In the genomic region with DNA sequence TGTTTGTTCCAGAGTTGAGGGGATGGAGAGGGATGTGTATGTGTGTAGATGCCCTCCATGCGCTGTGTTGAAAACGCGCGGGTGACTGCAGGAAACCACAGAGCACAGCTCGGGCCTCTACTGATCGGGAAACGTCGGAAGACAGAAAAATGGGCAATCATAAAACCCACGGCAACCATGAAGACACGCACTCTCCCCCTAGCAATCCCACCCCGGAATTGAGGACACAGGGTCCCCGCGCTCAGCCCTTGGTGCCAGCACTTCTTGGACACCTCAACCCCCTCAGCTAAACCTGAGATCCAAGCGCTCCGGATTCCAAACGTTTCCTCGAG, we compare ENCODE assay signal across 6 cellular contexts. TPM values are rescaled to one million over a fixed set of nuclear protein-coding genes. Genes with fewer than 3 reads are reported as not detected.
DNase-seq lines count a peak whose midpoint lies in the region; TF ChIP-seq lines count a peak whose summit lies in the region.

No MANE protein-coding gene starts in this region.

- H3K27me3 ChIP-seq in Loucy (ENCODE audit: insufficient read depth, low read length, poor library complexity, severe bottlenecking), result no peaks in the 10 kb centered on the region
- H3K27me3 ChIP-seq in skeletal muscle satellite cell (ENCODE audit: control insufficient read depth, insufficient read depth, low read length), result no peaks in the 10 kb centered on the region

- H3K4me1 ChIP-seq in ES-I3 (ENCODE audit: insufficient read depth, low read length) (peaks cover 10% of the 10 kb centered on the region; the same call in 1 of the 2 replicates), Loucy (ENCODE audit: insufficient read depth, low read length, poor library complexity, severe bottlenecking) (peaks cover 42% of the 10 kb centered on the region), skeletal muscle satellite cell (ENCODE audit: control insufficient read depth, insufficient read depth, low read length) (peaks cover 35% of the 10 kb centered on the region)

- peaks cover 27% of the 10 kb centered on the region for H3K4me1 Mint-ChIP-seq in endothelial cell (ENCODE audit: unreplicated experiment)

- peaks cover 73% of the 10 kb centered on the region for H3K79me2 ChIP-seq in Loucy (ENCODE audit: insufficient read depth, low read length)

- peak overlapping the region; percentile 80 for H3K4me3 ChIP-seq in Loucy (ENCODE audit: low read length, poor library complexity, severe bottlenecking)
- peak overlapping the region; percentile 92 for H3K4me3 ChIP-seq in skeletal muscle satellite cell (ENCODE audit: low read length)

- H3K36me3 ChIP-seq in ES-I3 (ENCODE audit: insufficient read depth, low read length), result peaks cover 13% of the 10 kb centered on the region; the same call in 1 of the 2 replicates
- no peaks in the 10 kb centered on the region; the same call in 1 of the 2 replicates for H3K36me3 ChIP-seq in Loucy (ENCODE audit: insufficient read depth, low read length)
- H3K36me3 ChIP-seq in skeletal muscle satellite cell (ENCODE audit: insufficient read depth, low read length), result peaks cover 28% of the 10 kb centered on the region

- TF ChIP-seq CTCF in Loucy (conservative IDR thresholded peaks at IDR 0.05; ENCODE audit: low read length) (no peak), endothelial cell (IDR thresholded peaks at IDR 0.05; ENCODE audit: unreplicated experiment) (no peak)

- no peaks in the 10 kb centered on the region; the same call in 1 of the 2 replicates for H3F3A ChIP-seq in Loucy (ENCODE audit: low read depth)

- H3K27ac Mint-ChIP-seq in endothelial cell (ENCODE audit: unreplicated experiment), result peak overlapping the region; percentile 94

- no peaks in the 10 kb centered on the region for H3K9me2 ChIP-seq in Loucy (replicated peaks; ENCODE audit: low read depth, low read length)

- H3K36me3 Mint-ChIP-seq in endothelial cell (ENCODE audit: low read depth, unreplicated experiment), result peaks cover 15% of the 10 kb centered on the region

- peaks cover 23% of the 10 kb centered on the region for H4K20me1 ChIP-seq in Loucy (ENCODE audit: insufficient read depth, low read length, poor library complexity, severe bottlenecking)

- peak overlapping the region; percentile 95 for H3K4me3 Mint-ChIP-seq in endothelial cell (ENCODE audit: unreplicated experiment)

- H3K9ac ChIP-seq in ES-I3 (ENCODE audit: low read depth, low read length), result peak overlapping the region; percentile 83
- peak overlapping the region; percentile 91 for H3K9ac ChIP-seq in Loucy (ENCODE audit: low read depth, low read length, poor library complexity, severe bottlenecking)
- peak overlapping the region; percentile 92 for H3K9ac ChIP-seq in skeletal muscle satellite cell (ENCODE audit: low read depth, low read length)

- peak overlapping the region; percentile 91 for H2AFZ ChIP-seq in Loucy (ENCODE audit: low read length)

- H3K4me2 ChIP-seq in Loucy (ENCODE audit: low read depth, low read length, poor library complexity, severe bottlenecking), result peak overlapping the region; percentile 87
- peak overlapping the region; percentile 97 for H3K4me2 ChIP-seq in skeletal muscle satellite cell (ENCODE audit: low read length)

- no peaks in the 10 kb centered on the region for H3K9me3 Mint-ChIP-seq in endothelial cell (ENCODE audit: unreplicated experiment)

- DNase-seq in endothelial cell (ENCODE audit: low spot score), result no peak
- no peak for DNase-seq in stimulated activated CD4-positive, alpha-beta T cell treated with anti-CD3 and anti-CD28 coated beads, Interleukin-4, amount 100 ng/mL, for 4 hours
- DNase-seq in hepatic stellate cell (ENCODE audit: low spot score), result no peak

- H3K9me3 ChIP-seq in ES-I3 (ENCODE audit: control insufficient read depth, insufficient read depth, low read length) (no peaks in the 10 kb centered on the region), Loucy (ENCODE audit: insufficient read depth, low read depth, low read length) (no peaks in the 10 kb centered on the region), skeletal muscle satellite cell (replicated peaks; ENCODE audit: low read length) (no peaks in the 10 kb centered on the region)

- H3K27me3 Mint-ChIP-seq in endothelial cell (ENCODE audit: unreplicated experiment), result peaks cover 8% of the 10 kb centered on the region

RNA-seq across cellular contexts. Expression of a gene that starts 0.2 kb away (rescaled TPM):
- 4.7 TPM for total RNA-seq in endothelial cell (ENCODE audit: unreplicated experiment)
- total RNA-seq in skeletal muscle satellite cell (2012; rRNA removed), result 5.9 and 7.4 TPM in 2 replicates

RNA-seq across cellular contexts. Expression of a gene that starts 0.8 kb away (rescaled TPM):
- 11.2 TPM for total RNA-seq in endothelial cell (ENCODE audit: unreplicated experiment)
- total RNA-seq in skeletal muscle satellite cell (2012; rRNA removed), result 5.6 and 6.3 TPM in 2 replicates

RNA-seq across cellular contexts. Expression of a gene that starts 6.1 kb away (rescaled TPM):
- 8.7 TPM for total RNA-seq in endothelial cell (ENCODE audit: unreplicated experiment)
- 7.6 and 11.4 TPM in 2 replicates for total RNA-seq in skeletal muscle satellite cell (2012; rRNA removed)

RNA-seq across cellular contexts. Expression of a gene that starts 6.2 kb away (rescaled TPM):
- total RNA-seq in endothelial cell (ENCODE audit: unreplicated experiment), result 60.1 TPM
- 44.8 and 57.8 TPM in 2 replicates for total RNA-seq in skeletal muscle satellite cell (2012; rRNA removed)

RNA-seq across cellular contexts. Expression of a gene that starts 7.6 kb away (rescaled TPM):
- total RNA-seq in endothelial cell (ENCODE audit: unreplicated experiment), result 137 TPM
- total RNA-seq in skeletal muscle satellite cell (2012; rRNA removed), result 74.3 and 81.3 TPM in 2 replicates
